21 cellular contexts compared by ENCODE assay signal in the genomic region with DNA sequence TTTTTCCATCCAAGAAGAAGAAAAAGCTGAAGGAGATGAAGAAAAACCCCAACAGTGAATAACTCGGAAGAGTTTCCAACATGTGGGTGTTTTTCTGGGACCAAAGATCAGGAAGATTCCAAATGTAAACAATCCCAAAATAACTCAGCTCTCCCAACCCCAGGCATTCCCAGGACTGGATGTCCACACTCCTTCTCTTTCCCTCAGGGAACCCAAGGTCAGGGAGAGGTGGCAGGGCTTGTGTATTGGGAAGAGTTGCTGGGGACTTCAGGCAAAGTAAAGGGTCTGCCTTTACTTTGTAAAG.
DNase-seq lines count a peak whose midpoint lies in the region; ATAC-seq and TF ChIP-seq lines count a peak whose summit lies in the region.
"Had no signal": no experiment of that assay in that cellular context is flagged by ENCODE, and none has a peak within 500 bp of the region (broad histone marks: within the 10 kb centered on the region; RNA-seq: fewer than 3 reads in every experiment).

No MANE protein-coding gene starts in this region.

- TF ChIP-seq CTCF in ascending aorta (IDR thresholded peaks at IDR 0.05) (no peak), left ventricle myocardium inferior (IDR thresholded peaks at IDR 0.05; ENCODE audit: borderline replicate concordance) (no peak), upper lobe of right lung (IDR thresholded peaks at IDR 0.05) (no peak)

- peak overlapping the region; percentile 91 for H3K27ac ChIP-seq in ascending aorta
- H3K27ac ChIP-seq in left ventricle myocardium inferior (replicated peaks), result peak overlapping the region; percentile 54
- peak overlapping the region; percentile 6 for H3K27ac ChIP-seq in upper lobe of right lung
- H3K27ac ChIP-seq: C4-2B, KMS-11 had no signal

- H3K9me3 ChIP-seq in ascending aorta (peaks cover 0 to 16% of the 10 kb centered on the region in 2 donors), left ventricle myocardium inferior (replicated peaks) (peaks cover 24% of the 10 kb centered on the region), upper lobe of right lung (no peaks in the 10 kb centered on the region)

- no peak for ATAC-seq in upper lobe of right lung
- ATAC-seq: activated CD4-positive, alpha-beta T cell treated with anti-CD3 and anti-CD28 coated beads for 36 hours; Panc1 had no signal

- no peaks in the 10 kb centered on the region for H3K27me3 ChIP-seq in ascending aorta
- no peaks in the 10 kb centered on the region for H3K27me3 ChIP-seq in left ventricle myocardium inferior (ENCODE audit: low read depth)
- H3K27me3 ChIP-seq in upper lobe of right lung, result no peaks in the 10 kb centered on the region
- H3K27me3 ChIP-seq: tibial nerve had no signal

- DNase-seq in ascending aorta (ENCODE audit: low spot score in 2 of 2) (peak in 1 of 2 donors; percentile 80), left ventricle myocardium inferior (no peak), pons (ENCODE audit: low spot score) (peak; percentile 6), upper lobe of right lung (no peak), anterior cingulate cortex (lab: John Stamatoyannopoulos, UW) (no peak), germinal center (ENCODE audit: low spot score) (no peak), NK-92 (lab: John Stamatoyannopoulos, UW; ENCODE audit: unreplicated experiment) (no peak), NCI-H524 (lab: John Stamatoyannopoulos, UW) (no peak)
- DNase-seq: activated CD4-positive, alpha-beta T cell treated with anti-CD3 and anti-CD28 coated beads for 36 hours; activated CD8-positive, alpha-beta memory T cell treated with anti-CD3 and anti-CD28 coated beads, Interleukin-2, amount 50 U/mL, for 4 hours; activated gamma-delta T cell; amniotic stem cell; DMS 273 treated with DMSO at 0.1 percent for 48 hours; NCI-H1092; NCI-H2107; NCI-H774; stimulated activated CD4-positive, alpha-beta T cell treated with anti-CD3 and anti-CD28 coated beads, Interleukin-4, amount 100 ng/mL, for 24 hours had no signal

- intact Hi-C loops in ascending aorta (cut with DNase I), result loop anchor here (1.0 kb wide), 1 partner anchor 21 kb away; no protein-coding TSS in a partner anchor
- intact Hi-C loops in left ventricle myocardium inferior (cut with micrococcal nuclease), result no loop called here
- intact Hi-C loops in upper lobe of right lung (cut with DNase I), result no loop called here

- no peak overlapping the region for H3K4me3 ChIP-seq in ascending aorta
- H3K4me3 ChIP-seq in left ventricle myocardium inferior, result no peak overlapping the region
- no peak overlapping the region for H3K4me3 ChIP-seq in upper lobe of right lung
- H3K4me3 ChIP-seq: tibial nerve had no signal

- H3K4me1 ChIP-seq in ascending aorta, result peaks cover 30 to 50% of the 10 kb centered on the region in 2 donors
- peaks cover 59% of the 10 kb centered on the region for H3K4me1 ChIP-seq in left ventricle myocardium inferior
- peaks cover 44% of the 10 kb centered on the region for H3K4me1 ChIP-seq in upper lobe of right lung

- H3K36me3 ChIP-seq in ascending aorta, result no peaks in the 10 kb centered on the region
- H3K36me3 ChIP-seq in left ventricle myocardium inferior, result no peaks in the 10 kb centered on the region
- H3K36me3 ChIP-seq in upper lobe of right lung, result no peaks in the 10 kb centered on the region
- H3K36me3 ChIP-seq: tibial nerve had no signal

Comparison
In these comparisons a context has a peak if more than half of its experiments do, and no peak if none do; other contexts are left out.
1. H3K27ac ChIP-seq: peak in every context shown above with its lines; median percentile 91 in ascending aorta; 54 in left ventricle myocardium inferior; 6 in upper lobe of right lung.